17 cellular contexts compared by ENCODE assay signal in genomic region chr17:78861229-78861628, GRCh38. TPM values are rescaled to one million over a fixed set of nuclear protein-coding genes. Genes with fewer than 3 reads are reported as not detected.
DNase-seq lines count a peak whose midpoint lies in the region; ATAC-seq and TF ChIP-seq lines count a peak whose summit lies in the region.
"Had no signal": no experiment of that assay in that cellular context is flagged by ENCODE, and none has a peak within 500 bp of the region (broad histone marks: within the 10 kb centered on the region; RNA-seq: fewer than 3 reads in every experiment).

No MANE protein-coding gene starts in this region.

- H3K27me3 ChIP-seq in ACC112 (ENCODE audit: insufficient read depth, low read length) = no peaks in the 10 kb centered on the region
- no peaks in the 10 kb centered on the region for H3K27me3 ChIP-seq in gastroesophageal sphincter
- H3K27me3 ChIP-seq in smooth muscle cell (ENCODE audit: low read depth) = no peaks in the 10 kb centered on the region
- no peaks in the 10 kb centered on the region for H3K27me3 ChIP-seq in neuronal stem cell (ENCODE audit: control insufficient read depth in 3 of 3, insufficient read depth in 3 of 3, low read depth in 1 of 3, low read length in 3 of 3)
- H3K27me3 ChIP-seq: MG63 had no signal

- H3K4me3 ChIP-seq in ACC112 (ENCODE audit: low read depth, low read length) (no peak overlapping the region), gastroesophageal sphincter (no peak overlapping the region), smooth muscle cell (no peak overlapping the region), neuronal stem cell (ENCODE audit: low read length in 2 of 2) (no peak overlapping the region)
- H3K4me3 ChIP-seq: HAP-1 had no signal

- no peak overlapping the region for H2BK15ac ChIP-seq in neuronal stem cell (ENCODE audit: low read length)

- H3K9ac ChIP-seq in smooth muscle cell (ENCODE audit: low read depth) (peak overlapping the region; percentile 71), neuronal stem cell (ENCODE audit: low read depth, low read length, poor library complexity) (no peak overlapping the region)

- peaks cover 4% of the 10 kb centered on the region for H3K36me3 ChIP-seq in ACC112 (ENCODE audit: insufficient read depth, low read length)
- peaks cover 0 to 48% of the 10 kb centered on the region in 2 donors for H3K36me3 ChIP-seq in gastroesophageal sphincter
- H3K36me3 ChIP-seq in smooth muscle cell (ENCODE audit: low read depth) = no peaks in the 10 kb centered on the region
- H3K36me3 ChIP-seq in neuronal stem cell (replicated peaks in 1 of 2; ENCODE audit: control insufficient read depth in 2 of 2, insufficient read depth in 2 of 2, low read length in 2 of 2) = peaks cover 15 to 24% of the 10 kb centered on the region in 2 donors
- H3K36me3 ChIP-seq: HAP-1 had no signal

- 84 to 88% methylated on average over 2 to 4 of the region's 4 CpGs for WGBS in gastroesophageal sphincter (ENCODE audit: low coverage in 1 of 2), 2 donors
- 98% methylated on average over 4 of the region's 4 CpGs for WGBS in smooth muscle cell (ENCODE audit: low lambda C conversion rate)
- WGBS in neuronal stem cell (ENCODE audit: extremely low coverage in 2 of 2, insufficient read length in 2 of 2, insufficient replicate concordance in 1 of 2), 2 donors = no CpG with 5 or more reads among the region's 4 CpGs

- H2BK120ac ChIP-seq in neuronal stem cell (ENCODE audit: low read depth, low read length) = no peak overlapping the region

- no peak overlapping the region for H4K91ac ChIP-seq in neuronal stem cell (ENCODE audit: low read depth, low read length, poor library complexity)

- no peak overlapping the region for H3K4ac ChIP-seq in neuronal stem cell (ENCODE audit: low read length)

- H3K79me2 ChIP-seq in ACC112 (ENCODE audit: control insufficient read depth, insufficient read depth, low read length, unreplicated experiment) (peaks cover 3% of the 10 kb centered on the region), smooth muscle cell (ENCODE audit: low read depth) (no peaks in the 10 kb centered on the region)

- H2BK5ac ChIP-seq in neuronal stem cell (ENCODE audit: low read length) = no peak overlapping the region

- H3K27ac ChIP-seq in ACC112 (ENCODE audit: low read depth, low read length) (peak overlapping the region; percentile 95), RWPE1 (peak overlapping the region; percentile 89), gastroesophageal sphincter (peak overlapping the region; percentile 14 to 86 (median 82)), smooth muscle cell (ENCODE audit: low read depth) (peak overlapping the region; percentile 94), neuronal stem cell (replicated peaks; ENCODE audit: low read length) (no peak overlapping the region)

- H3K9me3 ChIP-seq in gastroesophageal sphincter (no peaks in the 10 kb centered on the region), smooth muscle cell (replicated peaks; ENCODE audit: low read depth) (no peaks in the 10 kb centered on the region), neuronal stem cell (replicated peaks in 1 of 2; ENCODE audit: control insufficient read depth in 2 of 2, insufficient read depth in 1 of 2, low read depth in 1 of 2, low read length in 2 of 2) (no peaks in the 10 kb centered on the region)
- H3K9me3 ChIP-seq: HAP-1, MG63 had no signal

- TF ChIP-seq CTCF in RWPE1 (conservative IDR thresholded peaks at IDR 0.05; ENCODE audit: low read depth) (no peak), gastroesophageal sphincter (IDR thresholded peaks at IDR 0.05) (no peak), smooth muscle cell (IDR thresholded peaks at IDR 0.05; ENCODE audit: borderline replicate concordance, insufficient read depth, poor library complexity, severe bottlenecking) (no peak)

- H2BK12ac ChIP-seq in neuronal stem cell (ENCODE audit: low read length) = no peak overlapping the region

- no peak overlapping the region for H3K23ac ChIP-seq in neuronal stem cell (ENCODE audit: low read depth, low read length, poor library complexity)

- no peak overlapping the region for H3K14ac ChIP-seq in neuronal stem cell (ENCODE audit: low read length)

- POLR2A ChIA-PET in RWPE1 (lab: Yijun Ruan, JAX; ENCODE audit: low non-redundant PET) = no interaction called here

- CTCF ChIA-PET in RWPE1 (lab: Yijun Ruan, JAX) = no interaction called here

- peaks cover 9% of the 10 kb centered on the region for H3F3A ChIP-seq in smooth muscle cell (ENCODE audit: low read depth)

- H3K18ac ChIP-seq in neuronal stem cell (ENCODE audit: low read length) = no peak overlapping the region

- TF ChIP-seq POLR2A in gastroesophageal sphincter (IDR thresholded peaks at IDR 0.05) = no peak

- H2AK5ac ChIP-seq in neuronal stem cell (ENCODE audit: low read depth, low read length) = no peak overlapping the region

- no peaks in the 10 kb centered on the region for H3K79me1 ChIP-seq in neuronal stem cell (ENCODE audit: low read depth, low read length)

- ATAC-seq in gastroesophageal sphincter = no peak
- ATAC-seq: activated CD8-positive, alpha-beta memory T cell treated with anti-CD3 and anti-CD28 coated beads, Interleukin-2, amount 10 ng/mL, durations not matched to agents 7 days and 5 days had no signal

- peaks cover 8% of the 10 kb centered on the region for H4K20me1 ChIP-seq in smooth muscle cell (ENCODE audit: low read depth)

- H2AFZ ChIP-seq in ACC112 (ENCODE audit: low read length, unreplicated experiment) = no peak overlapping the region
- no peak overlapping the region for H2AFZ ChIP-seq in smooth muscle cell (ENCODE audit: low read depth)
- H2AFZ ChIP-seq in neuronal stem cell (ENCODE audit: low read length) = no peak overlapping the region

- H3K4me2 ChIP-seq in smooth muscle cell = no peak overlapping the region
- H3K4me2 ChIP-seq in neuronal stem cell (ENCODE audit: insufficient read depth, low read length, poor library complexity, severe bottlenecking) = no peak overlapping the region

- H3K4me1 ChIP-seq in ACC112 (ENCODE audit: control insufficient read depth, insufficient read depth, low read length, unreplicated experiment) (peaks cover 20% of the 10 kb centered on the region), gastroesophageal sphincter (peaks cover 0 to 45% (median 6%) of the 10 kb centered on the region in 3 donors), smooth muscle cell (ENCODE audit: low read depth) (no peaks in the 10 kb centered on the region), neuronal stem cell (ENCODE audit: control insufficient read depth in 2 of 2, insufficient read depth in 1 of 2, low read depth in 1 of 2, low read length in 2 of 2) (peaks cover 0 to 2% of the 10 kb centered on the region in 2 donors)

- no peak for DNase-seq in RWPE1 (ENCODE audit: low spot score)
- DNase-seq in smooth muscle cell (lab: John Stamatoyannopoulos, UW; ENCODE audit: unreplicated experiment) = no peak
- no peak for DNase-seq in stimulated activated CD4-positive, alpha-beta T cell treated with anti-CD3 and anti-CD28 coated beads, Interleukin-2, amount 100 ng/mL, for 48 hours
- no peak for DNase-seq in GM19240 (ENCODE audit: insufficient read length, low spot score)
- DNase-seq in DMS53 treated with DMSO at 0.1 percent for 48 hours (lab: John Stamatoyannopoulos, UW; ENCODE audit: unreplicated experiment) = no peak
- DNase-seq in neuronal stem cell (ENCODE audit: low spot score) = no peak
- DNase-seq: activated B cell treated with CpG ODN at 0.5 μM for 24 hours; activated CD8-positive, alpha-beta memory T cell treated with anti-CD3 and anti-CD28 coated beads, Interleukin-2, amount 10 ng/mL, durations not matched to agents 7 days and 5 days; activated effector memory CD4-positive, alpha-beta T cell treated with Interleukin-2 at 50 U/mL for 16 hours; GDM1; naive thymus-derived CD4-positive, alpha-beta T cell; NCI-H526; retina had no signal

- no peak overlapping the region for H4K8ac ChIP-seq in neuronal stem cell (ENCODE audit: low read depth, low read length)

- TF ChIP-seq EP300 in gastroesophageal sphincter (IDR thresholded peaks at IDR 0.05) = no peak

RNA-seq across cellular contexts. Expression of gene USP36, which starts 20.6 kb away (rescaled TPM):
- 10 to 100 TPM; 26.6 to 44.0 (median 34.6) TPM for total RNA-seq in gastroesophageal sphincter
- total RNA-seq in smooth muscle cell = 14.3 and 29.0 TPM in 2 replicates
- 17.6 and 31.4 TPM in 2 replicates for polyA plus RNA-seq in smooth muscle cell
- polyA plus RNA-seq in neuronal stem cell (2013, experiment 1 of 2) = 21.1 TPM
- polyA plus RNA-seq in neuronal stem cell (2013, experiment 2 of 2) = 23.6 TPM

RNA-seq across cellular contexts. Expression of gene CEP295NL, which starts 41.8 kb away (rescaled TPM):
- total RNA-seq in gastroesophageal sphincter (1 to 10 TPM; 1.6 to 9.0 (median 3.8) TPM), smooth muscle cell (0.85 and 1.2 TPM in 2 replicates)
- 1.8 TPM in 1 of 2 replicates, not detected in the other for polyA plus RNA-seq in smooth muscle cell
- 0.01 TPM for polyA plus RNA-seq in neuronal stem cell (2013, experiment 1 of 2)
- polyA plus RNA-seq in neuronal stem cell (2013, experiment 2 of 2) = 0.03 TPM
- polyA plus RNA-seq: naive thymus-derived CD4-positive, alpha-beta T cell had no signal
